10 cellular contexts compared by ENCODE assay signal in genomic region chr2:240205348-240205747, GRCh38.
DNase-seq lines count a peak whose midpoint lies in the region; ATAC-seq lines count a peak whose summit lies in the region.
"Had no signal": no experiment of that assay in that cellular context is flagged by ENCODE, and none has a peak within 500 bp of the region (broad histone marks: within the 10 kb centered on the region; RNA-seq: fewer than 3 reads in every experiment).

No MANE protein-coding gene starts in this region.

- in situ Hi-C loops in HAP-1 (cut with MboI; ENCODE audit: low sequenced_read_pairs): no loop called here

- no peak for ATAC-seq in GM18873 (IDR thresholded peaks at IDR 0.05; ENCODE audit: low FRiP score, unreplicated experiment)
- ATAC-seq: left colon had no signal

- peaks cover 3% of the 10 kb centered on the region for H3K9me3 Mint-ChIP-seq in T-helper 2 cell treated with Interferon-gamma antibody and Interleukin-4, amounts not matched to agents 5 μg/mL and 100 μg/mL, for 36 hours

- H3K4me3 ChIP-seq in HAP-1: no peak overlapping the region
- H3K4me3 ChIP-seq: thyroid gland had no signal

- DNase-seq in HCEC 1CT (peak; percentile 76), fibroblast of the conjunctiva (ENCODE audit: low read depth) (peak; percentile 12), NCI-H2107 (lab: John Stamatoyannopoulos, UW) (no peak), HAP-1 (ENCODE audit: low spot score in 2 of 2) (no peak), mucosa of gallbladder (ENCODE audit: low spot score) (no peak)
- peak; percentile 70 for DNase-seq in T-helper 2 cell treated with Interferon-gamma antibody and Interleukin-4, amounts not matched to agents 5 μg/mL and 100 μg/mL, for 36 hours (ENCODE audit: low spot score)
- DNase-seq in stimulated activated CD4-positive, alpha-beta T cell treated with anti-CD3 and anti-CD28 coated beads, Interleukin-2, amount 100 ng/mL, for 48 hours: peak; percentile 57 to 68
- DNase-seq: thyroid gland had no signal

- no peak overlapping the region for H3K4me3 Mint-ChIP-seq in T-helper 2 cell treated with Interferon-gamma antibody and Interleukin-4, amounts not matched to agents 5 μg/mL and 100 μg/mL, for 36 hours

- H3K27ac Mint-ChIP-seq in T-helper 2 cell treated with Interferon-gamma antibody and Interleukin-4, amounts not matched to agents 5 μg/mL and 100 μg/mL, for 36 hours: no peak overlapping the region

- H3K4me1 Mint-ChIP-seq in T-helper 2 cell treated with Interferon-gamma antibody and Interleukin-4, amounts not matched to agents 5 μg/mL and 100 μg/mL, for 36 hours (ENCODE audit: low read depth): peaks cover under 1% of the 10 kb centered on the region

- no peaks in the 10 kb centered on the region for H3K36me3 ChIP-seq in HAP-1 (replicated peaks)
- H3K36me3 ChIP-seq: thyroid gland had no signal

- no peaks in the 10 kb centered on the region for H3K36me3 Mint-ChIP-seq in T-helper 2 cell treated with Interferon-gamma antibody and Interleukin-4, amounts not matched to agents 5 μg/mL and 100 μg/mL, for 36 hours (ENCODE audit: low read depth)

- H3K27me3 ChIP-seq in HAP-1 (ENCODE audit: low read depth): peaks cover 19% of the 10 kb centered on the region
- H3K27me3 ChIP-seq: thyroid gland had no signal

- H3K4me1 ChIP-seq in HAP-1: no peaks in the 10 kb centered on the region
- H3K4me1 ChIP-seq: thyroid gland had no signal

- H3K27me3 Mint-ChIP-seq in T-helper 2 cell treated with Interferon-gamma antibody and Interleukin-4, amounts not matched to agents 5 μg/mL and 100 μg/mL, for 36 hours (ENCODE audit: low read depth): peaks cover 11% of the 10 kb centered on the region

- no peaks in the 10 kb centered on the region for H3K9me3 ChIP-seq in HAP-1
- H3K9me3 ChIP-seq: thyroid gland had no signal

Comparison
In these comparisons a context has a peak if more than half of its experiments do, and no peak if none do; other contexts are left out.
1. DNase-seq: peak in HCEC 1CT (single experiment), T-helper 2 cell treated with Interferon-gamma antibody and Interleukin-4, amounts not matched to agents 5 μg/mL and 100 μg/mL, for 36 hours (single experiment), fibroblast of the conjunctiva (single experiment) and stimulated activated CD4-positive, alpha-beta T cell treated with anti-CD3 and anti-CD28 coated beads, Interleukin-2, amount 100 ng/mL, for 48 hours (2 of 2); none in NCI-H2107 (single experiment), HAP-1 (0 of 2) and mucosa of gallbladder (single experiment).